ENCODE assay signal across 29 cellular contexts in the genomic region with DNA sequence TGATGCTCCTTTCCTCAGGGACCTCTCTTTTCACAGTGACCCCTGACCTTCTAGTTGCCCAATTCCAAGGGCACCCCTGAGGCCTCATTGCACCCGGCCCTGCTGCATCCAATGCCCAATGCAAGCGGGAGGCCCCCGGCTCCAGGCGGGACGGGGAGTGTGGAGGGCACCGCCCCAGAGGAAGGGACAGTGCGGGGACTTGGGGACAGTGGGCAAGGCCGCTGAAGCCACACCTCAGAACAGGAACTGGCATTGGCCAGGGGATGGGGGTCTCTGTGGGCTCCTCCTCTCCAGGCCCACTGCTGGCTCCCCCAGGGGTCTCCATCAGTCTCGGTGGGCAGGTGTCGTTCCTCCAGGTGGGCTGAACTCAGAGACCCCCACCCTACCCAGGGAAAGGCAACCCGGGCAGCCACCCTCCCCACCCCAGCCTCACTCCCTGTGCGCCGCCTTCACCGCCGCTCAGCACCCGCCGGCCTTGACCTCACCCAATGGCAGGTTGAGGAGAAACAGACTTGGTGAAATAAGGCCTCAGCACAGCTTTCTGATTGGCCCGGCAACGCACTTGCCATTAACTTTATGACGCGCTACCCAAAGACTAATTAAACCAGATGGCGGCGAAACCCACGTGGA.
"Had no signal": no experiment of that assay in that cellular context is flagged by ENCODE, and none has a peak within 500 bp of the region (broad histone marks: within the 10 kb centered on the region; RNA-seq: fewer than 3 reads in every experiment).

No MANE protein-coding gene starts in this region.

- FAIRE-seq: urothelium cell line had no signal

- H3K4me3 ChIP-seq: stomach, suprapubic skin, testis, thoracic aorta, thyroid gland, tibial artery, tibial nerve, transverse colon, upper lobe of left lung, upper lobe of right lung, uterus, vagina had no signal

- DNase-seq: stimulated activated CD4-positive, alpha-beta T cell treated with anti-CD3 and anti-CD28 coated beads, Interleukin-1b, Interleukin-23, amount 100 ng/mL, for 48 hours; stimulated activated CD4-positive, alpha-beta T cell treated with anti-CD3 and anti-CD28 coated beads, Interleukin-2, amount 100 ng/mL, for 24 hours; stimulated activated CD4-positive, alpha-beta T cell treated with anti-CD3 and anti-CD28 coated beads, Interleukin-2, amount 100 ng/mL, for 48 hours; stimulated activated CD4-positive, alpha-beta T cell treated with anti-CD3 and anti-CD28 coated beads, Interleukin-4, amount 100 ng/mL, for 1 hour; stimulated activated CD4-positive, alpha-beta T cell treated with anti-CD3 and anti-CD28 coated beads, Interleukin-4, amount 100 ng/mL, for 24 hours; stimulated activated CD4-positive, alpha-beta T cell treated with anti-CD3 and anti-CD28 coated beads, Interleukin-4, amount 100 ng/mL, for 4 hours; stimulated activated CD8-positive, alpha-beta memory T cell treated with anti-CD3 and anti-CD28 coated beads, Interleukin-4, amount 100 ng/mL, for 48 hours; stimulated activated naive B cell treated with anti-CD40 and anti-IgM and Interleukin-4, amounts not matched to agents 10 μg/mL and 1 μg/mL and 100 μg/mL, for 72 hours; stimulated activated naive CD4-positive, alpha-beta T cell; stimulated activated naive CD4-positive, alpha-beta T cell treated with Interleukin-2 at 50 U/mL for 16 hours; stomach; substantia nigra; testis; thyroid gland; tibial artery; transverse colon; trophoblast cell; upper lobe of right lung; uterus had no signal

- H3K27me3 Mint-ChIP-seq: stimulated activated memory B cell treated with anti-CD40 and anti-IgM and Interleukin-4, amounts not matched to agents 10 μg/mL and 1 μg/mL and 100 μg/mL, for 72 hours; stimulated activated naive CD8-positive, alpha-beta T cell treated with anti-CD3 and anti-CD28 coated beads, Interleukin-15, Interleukin-2, amounts not matched to agents 100 ng/mL and 50 ng/mL, for 24 hours; type B pancreatic cell had no signal

- ATAC-seq: stimulated activated effector memory CD8-positive, alpha-beta T cell treated with anti-CD3 and anti-CD28 coated beads, Interleukin-12 subunit alpha, Interleukin-12 subunit beta, amount 100 ng/mL, for 72 hours; stimulated activated memory B cell treated with anti-CD40 and anti-IgM and Interleukin-4, amounts not matched to agents 10 μg/mL and 1 μg/mL and 100 μg/mL, for 72 hours; stimulated activated naive B cell treated with anti-CD40 and anti-IgM and Interleukin-4, amounts not matched to agents 10 μg/mL and 1 μg/mL and 100 μg/mL, for 72 hours; upper lobe of right lung had no signal

- H3K4me1 ChIP-seq: stomach, suprapubic skin, thyroid gland, tibial artery, transverse colon, upper lobe of left lung, upper lobe of right lung, uterus, vagina had no signal

- H3K9me3 ChIP-seq: stomach, suprapubic skin, testis, thoracic aorta, thyroid gland, tibial artery, tibial nerve, transverse colon, upper lobe of left lung, upper lobe of right lung, uterus, vagina had no signal

- H3K4me1 Mint-ChIP-seq: stimulated activated effector memory CD8-positive, alpha-beta T cell treated with anti-CD3 and anti-CD28 coated beads, Interleukin-12 subunit alpha, Interleukin-12 subunit beta, amount 100 ng/mL, for 72 hours; stimulated activated memory B cell treated with anti-CD40 and anti-IgM and Interleukin-4, amounts not matched to agents 10 μg/mL and 1 μg/mL and 100 μg/mL, for 72 hours; stimulated activated naive B cell treated with anti-CD40 and anti-IgM and Interleukin-4, amounts not matched to agents 10 μg/mL and 1 μg/mL and 100 μg/mL, for 72 hours had no signal

- H3K4me3 Mint-ChIP-seq: stimulated activated effector memory CD8-positive, alpha-beta T cell treated with anti-CD3 and anti-CD28 coated beads, Interleukin-12 subunit alpha, Interleukin-12 subunit beta, amount 100 ng/mL, for 72 hours; stimulated activated memory B cell treated with anti-CD40 and anti-IgM and Interleukin-4, amounts not matched to agents 10 μg/mL and 1 μg/mL and 100 μg/mL, for 72 hours; stimulated activated naive B cell treated with anti-CD40 and anti-IgM and Interleukin-4, amounts not matched to agents 10 μg/mL and 1 μg/mL and 100 μg/mL, for 72 hours; stimulated activated naive CD8-positive, alpha-beta T cell treated with anti-CD3 and anti-CD28 coated beads, Interleukin-15, Interleukin-2, amounts not matched to agents 100 ng/mL and 50 ng/mL, for 24 hours; type B pancreatic cell had no signal

- H3K27me3 ChIP-seq: suprapubic skin, testis, thyroid gland, tibial nerve, transverse colon, upper lobe of left lung, upper lobe of right lung, uterus, vagina had no signal

- H3K27ac ChIP-seq: stomach, suprapubic skin, testis, thoracic aorta, thyroid gland, tibial artery, transverse colon, upper lobe of left lung, upper lobe of right lung, uterus, vagina had no signal

- H3K36me3 ChIP-seq: stomach, suprapubic skin, thoracic aorta, thyroid gland, tibial artery, tibial nerve, transverse colon, upper lobe of left lung, upper lobe of right lung, uterus, vagina had no signal

- H3K9me3 Mint-ChIP-seq: stimulated activated effector memory CD8-positive, alpha-beta T cell treated with anti-CD3 and anti-CD28 coated beads, Interleukin-12 subunit alpha, Interleukin-12 subunit beta, amount 100 ng/mL, for 72 hours; stimulated activated memory B cell treated with anti-CD40 and anti-IgM and Interleukin-4, amounts not matched to agents 10 μg/mL and 1 μg/mL and 100 μg/mL, for 72 hours; stimulated activated naive B cell treated with anti-CD40 and anti-IgM and Interleukin-4, amounts not matched to agents 10 μg/mL and 1 μg/mL and 100 μg/mL, for 72 hours; stimulated activated naive CD8-positive, alpha-beta T cell treated with anti-CD3 and anti-CD28 coated beads, Interleukin-15, Interleukin-2, amounts not matched to agents 100 ng/mL and 50 ng/mL, for 24 hours; type B pancreatic cell had no signal

- H3K27ac Mint-ChIP-seq: stimulated activated effector memory CD8-positive, alpha-beta T cell treated with anti-CD3 and anti-CD28 coated beads, Interleukin-12 subunit alpha, Interleukin-12 subunit beta, amount 100 ng/mL, for 72 hours; stimulated activated memory B cell treated with anti-CD40 and anti-IgM and Interleukin-4, amounts not matched to agents 10 μg/mL and 1 μg/mL and 100 μg/mL, for 72 hours; stimulated activated naive B cell treated with anti-CD40 and anti-IgM and Interleukin-4, amounts not matched to agents 10 μg/mL and 1 μg/mL and 100 μg/mL, for 72 hours; stimulated activated naive CD8-positive, alpha-beta T cell treated with anti-CD3 and anti-CD28 coated beads, Interleukin-15, Interleukin-2, amounts not matched to agents 100 ng/mL and 50 ng/mL, for 24 hours; type B pancreatic cell had no signal
